In genomic region chr21:34614693-34615486, GRCh38 we compare ENCODE assay signal across 8 cellular contexts.
DNase-seq lines count a peak whose midpoint lies in the region; ATAC-seq and TF ChIP-seq lines count a peak whose summit lies in the region.

TSS of gene RCAN1 (minus strand) at chr21:34615113. CDS start at chr21:34615011, 102 bp downstream.

- peak within 1 kb of the TSS; percentile 65 for H3K4me3 ChIP-seq in AG09309 (ENCODE audit: control insufficient read depth, low read depth, low read length)

- DNase-seq in AG09309 (ENCODE audit: low read depth) = peak; percentile 62
- peak; percentile 91 for DNase-seq in NCI-H226
- DNase-seq in activated CD4-positive, CD25-positive, alpha-beta regulatory T cell treated with anti-CD3 and anti-CD28 coated beads, Interleukin-2, amount 50 U/mL, for 16 hours (ENCODE audit: low read depth, low spot score) = peak; percentile 79
- peak; percentile 84 for DNase-seq in central memory CD4-positive, alpha-beta T cell
- peak; percentile 98 for DNase-seq in inferior parietal cortex (ENCODE audit: extremely low spot score)
- peak; percentile 80 for DNase-seq in smooth muscle cell of the brain vasculature (ENCODE audit: low read depth, low spot score)

- ATAC-seq in GM19023 (IDR thresholded peaks at IDR 0.05; ENCODE audit: unreplicated experiment) (peak; percentile 95), HG03196 (IDR thresholded peaks at IDR 0.05; ENCODE audit: unreplicated experiment) (peak; percentile 97)

- no peak for TF ChIP-seq CTCF in AG09309 (IDR thresholded peaks at IDR 0.05; ENCODE audit: control insufficient read depth, insufficient read depth, low read depth, low read length, missing control alignments)

Comparison
In these comparisons a context has a peak if more than half of its experiments do, and no peak if none do; other contexts are left out.
1. Peak in every context shown above with its lines: DNase-seq, ATAC-seq and H3K4me3 ChIP-seq.